ENCODE assay signal across 23 cellular contexts in the genomic region with DNA sequence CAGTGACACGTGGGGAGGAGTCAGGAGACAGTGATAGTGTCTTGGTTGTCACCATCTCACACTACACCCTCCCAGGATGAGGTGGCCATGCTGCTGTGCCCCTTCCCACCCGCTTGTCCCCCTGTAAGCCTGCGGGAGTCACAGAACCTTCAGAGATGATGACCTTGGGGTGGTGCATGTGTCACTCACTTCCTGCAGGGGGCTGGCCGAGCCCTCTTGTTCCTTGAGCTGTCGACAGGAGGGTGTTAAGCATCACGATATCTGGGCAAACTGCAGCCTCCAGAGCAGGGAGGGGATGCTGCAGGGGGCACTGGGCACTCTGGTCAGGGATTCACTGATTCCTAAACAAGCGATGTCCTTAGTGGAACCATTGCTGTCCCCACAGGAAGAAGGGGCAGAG.
"Had no signal": no experiment of that assay in that cellular context is flagged by ENCODE, and none has a peak within 500 bp of the region (broad histone marks: within the 10 kb centered on the region; RNA-seq: fewer than 3 reads in every experiment).

No MANE protein-coding gene starts in this region.

- H3K27me3 Mint-ChIP-seq: activated CD4-positive, alpha-beta memory T cell treated with anti-CD3 and anti-CD28 coated beads, Interleukin-2, amount 10 ng/mL, durations not matched to agents 7 days and 5 days; activated CD4-positive, alpha-beta T cell treated with anti-CD3 and anti-CD28 coated beads, Interleukin-2, amount 10 ng/mL, durations not matched to agents 7 days and 5 days; activated naive CD4-positive, alpha-beta T cell treated with anti-CD3 and anti-CD28 coated beads, Interleukin-2, amount 10 ng/mL, durations not matched to agents 7 days and 5 days; activated naive CD8-positive, alpha-beta T cell treated with anti-CD3 and anti-CD28 coated beads for 36 hours; activated T-helper 17 cell treated with anti-CD3 and anti-CD28 coated beads, Interleukin-2, amount 50 U/mL, for 72 hours; central memory CD8-positive, alpha-beta T cell had no signal

- H3K27ac Mint-ChIP-seq: activated CD4-positive, alpha-beta memory T cell treated with anti-CD3 and anti-CD28 coated beads, Interleukin-2, amount 10 ng/mL, durations not matched to agents 7 days and 5 days; activated CD4-positive, alpha-beta T cell treated with anti-CD3 and anti-CD28 coated beads, Interleukin-2, amount 10 ng/mL, durations not matched to agents 7 days and 5 days; activated naive CD4-positive, alpha-beta T cell treated with anti-CD3 and anti-CD28 coated beads, Interleukin-2, amount 10 ng/mL, durations not matched to agents 7 days and 5 days; activated naive CD8-positive, alpha-beta T cell treated with anti-CD3 and anti-CD28 coated beads for 36 hours; T-helper 1 cell treated with Interleukin-12 subunit alpha and Interleukin-12 subunit beta and Interleukin-4 antibody, amounts not matched to agents 30 μg/mL and 1 μg/mL, for 36 hours had no signal

- H3K4me1 Mint-ChIP-seq: activated CD4-positive, alpha-beta memory T cell treated with anti-CD3 and anti-CD28 coated beads, Interleukin-2, amount 10 ng/mL, durations not matched to agents 7 days and 5 days; activated CD4-positive, alpha-beta T cell treated with anti-CD3 and anti-CD28 coated beads, Interleukin-2, amount 10 ng/mL, durations not matched to agents 7 days and 5 days; activated naive CD4-positive, alpha-beta T cell treated with anti-CD3 and anti-CD28 coated beads, Interleukin-2, amount 10 ng/mL, durations not matched to agents 7 days and 5 days; activated naive CD8-positive, alpha-beta T cell treated with anti-CD3 and anti-CD28 coated beads for 36 hours; central memory CD8-positive, alpha-beta T cell had no signal

- H3K9me3 Mint-ChIP-seq: activated CD4-positive, alpha-beta memory T cell treated with anti-CD3 and anti-CD28 coated beads, Interleukin-2, amount 10 ng/mL, durations not matched to agents 7 days and 5 days; activated CD4-positive, alpha-beta T cell treated with anti-CD3 and anti-CD28 coated beads, Interleukin-2, amount 10 ng/mL, durations not matched to agents 7 days and 5 days; activated naive CD4-positive, alpha-beta T cell treated with anti-CD3 and anti-CD28 coated beads, Interleukin-2, amount 10 ng/mL, durations not matched to agents 7 days and 5 days; activated naive CD8-positive, alpha-beta T cell treated with anti-CD3 and anti-CD28 coated beads for 36 hours; activated T-helper 17 cell treated with anti-CD3 and anti-CD28 coated beads, Interleukin-2, amount 50 U/mL, for 72 hours; central memory CD8-positive, alpha-beta T cell; T-helper 1 cell treated with Interleukin-12 subunit alpha and Interleukin-12 subunit beta and Interleukin-4 antibody, amounts not matched to agents 30 μg/mL and 1 μg/mL, for 36 hours had no signal

- H3K4me3 Mint-ChIP-seq: activated CD4-positive, alpha-beta memory T cell treated with anti-CD3 and anti-CD28 coated beads, Interleukin-2, amount 10 ng/mL, durations not matched to agents 7 days and 5 days; activated CD4-positive, alpha-beta T cell treated with anti-CD3 and anti-CD28 coated beads, Interleukin-2, amount 10 ng/mL, durations not matched to agents 7 days and 5 days; activated naive CD4-positive, alpha-beta T cell treated with anti-CD3 and anti-CD28 coated beads, Interleukin-2, amount 10 ng/mL, durations not matched to agents 7 days and 5 days; activated naive CD8-positive, alpha-beta T cell treated with anti-CD3 and anti-CD28 coated beads for 36 hours; activated T-helper 17 cell treated with anti-CD3 and anti-CD28 coated beads, Interleukin-2, amount 50 U/mL, for 72 hours; central memory CD8-positive, alpha-beta T cell; T-helper 1 cell treated with Interleukin-12 subunit alpha and Interleukin-12 subunit beta and Interleukin-4 antibody, amounts not matched to agents 30 μg/mL and 1 μg/mL, for 36 hours had no signal

- DNase-seq: activated CD4-positive, alpha-beta memory T cell treated with anti-CD3 and anti-CD28 coated beads, Interleukin-2, amount 10 ng/mL, durations not matched to agents 7 days and 5 days; activated CD4-positive, alpha-beta T cell treated with anti-CD3 and anti-CD28 coated beads, Interleukin-2, amount 10 ng/mL, durations not matched to agents 7 days and 5 days; activated CD4-positive, CD25-positive, alpha-beta regulatory T cell; activated gamma-delta T cell; activated naive CD4-positive, alpha-beta T cell treated with anti-CD3 and anti-CD28 coated beads, Interleukin-2, amount 10 ng/mL, durations not matched to agents 7 days and 5 days; activated naive CD8-positive, alpha-beta T cell treated with anti-CD3 and anti-CD28 coated beads for 36 hours; activated T-cell treated with anti-CD3 and anti-CD28 coated beads for 4 hours; activated T-cell treated with anti-CD3 and anti-CD28 coated beads, Interleukin-2, amount 50 U/mL, for 48 hours; anterior cingulate cortex; KG1; NCI-H1092; NCI-H1417; NCI-H1694; NCI-H2029; NCI-H2107; NCI-H2171 treated with DMSO at 0.1 percent for 48 hours; NCI-H510A treated with DMSO at 0.1 percent for 48 hours; NCI-H69; PC-3; SHP77 had no signal

- ATAC-seq: activated T-helper 17 cell treated with anti-CD3 and anti-CD28 coated beads, Interleukin-2, amount 50 U/mL, for 72 hours; PC-3 had no signal
